9 cellular contexts compared by ENCODE assay signal in genomic region chr20:32792316-32792715, GRCh38. TPM values are rescaled to one million over a fixed set of nuclear protein-coding genes. Genes with fewer than 3 reads are reported as not detected.
DNase-seq lines count a peak whose midpoint lies in the region; ATAC-seq and TF ChIP-seq lines count a peak whose summit lies in the region.
"Had no signal": no experiment of that assay in that cellular context is flagged by ENCODE, and none has a peak within 500 bp of the region (broad histone marks: within the 10 kb centered on the region; RNA-seq: fewer than 3 reads in every experiment).

No MANE protein-coding gene starts in this region.

- H3K4me2 ChIP-seq in DND-41 (ENCODE audit: insufficient read depth, low read length) (no peak overlapping the region), PC-3 (ENCODE audit: low read length) (no peak overlapping the region)

- peaks cover 60% of the 10 kb centered on the region for H3K4me1 ChIP-seq in DND-41 (ENCODE audit: insufficient read depth, low read length)
- no peaks in the 10 kb centered on the region for H3K4me1 ChIP-seq in PC-3 (ENCODE audit: insufficient read depth, low read length)
- H3K4me1 ChIP-seq in gastroesophageal sphincter: no peaks in the 10 kb centered on the region

- no peaks in the 10 kb centered on the region for H4K20me1 ChIP-seq in DND-41 (ENCODE audit: insufficient read depth, low read length)
- H4K20me1 ChIP-seq in PC-3 (ENCODE audit: low read length): no peaks in the 10 kb centered on the region

- peak overlapping the region; percentile 76 for H3K27ac ChIP-seq in DND-41 (ENCODE audit: low read length)
- H3K27ac ChIP-seq in PC-3 (ENCODE audit: low read length): no peak overlapping the region
- no peak overlapping the region for H3K27ac ChIP-seq in gastroesophageal sphincter

- peak; percentile 47 for ATAC-seq in DND-41 (ENCODE audit: insufficient read depth, low read depth)
- ATAC-seq in GM21723 (IDR thresholded peaks at IDR 0.05; ENCODE audit: unreplicated experiment): peak; percentile 62
- ATAC-seq in PC-3: no peak
- no peak for ATAC-seq in gastroesophageal sphincter
- no peak for ATAC-seq in GM21367 (IDR thresholded peaks at IDR 0.05; ENCODE audit: unreplicated experiment)

- TF ChIP-seq EP300 in gastroesophageal sphincter (IDR thresholded peaks at IDR 0.05): no peak

- intact Hi-C loops in PC-3 (cut with micrococcal nuclease): loop anchor here (10.0 kb wide), 1 partner anchor 302 kb away; no protein-coding TSS in a partner anchor

- no TSS peak for BruUV-seq in PC-3 (replicated peaks; lab: Mats Ljungman, UMichigan)

- no CpG with 5 or more reads among the region's 3 CpGs for WGBS in gastroesophageal sphincter (ENCODE audit: low coverage in 1 of 2), 2 donors

- H3K27me3 ChIP-seq in DND-41 (ENCODE audit: insufficient read depth, low read length, poor library complexity) (no peaks in the 10 kb centered on the region), PC-3 (ENCODE audit: low read length) (no peaks in the 10 kb centered on the region), gastroesophageal sphincter (no peaks in the 10 kb centered on the region)

- TF ChIP-seq POLR2A in gastroesophageal sphincter (IDR thresholded peaks at IDR 0.05): no peak

- H2AFZ ChIP-seq in DND-41 (ENCODE audit: low read depth, low read length) (no peak overlapping the region), PC-3 (ENCODE audit: low read length) (no peak overlapping the region)

- H3K36me3 ChIP-seq in DND-41 (ENCODE audit: insufficient read depth, low read length): peaks cover 34% of the 10 kb centered on the region
- peaks cover 11% of the 10 kb centered on the region for H3K36me3 ChIP-seq in PC-3 (ENCODE audit: low read depth, low read length)
- H3K36me3 ChIP-seq in gastroesophageal sphincter: peaks cover 0 to 26% of the 10 kb centered on the region in 2 donors

- H3F3A ChIP-seq in PC-3 (ENCODE audit: low read length, unreplicated experiment): no peaks in the 10 kb centered on the region

- CTCF ChIA-PET in PC-3 (lab: Charles Lee): no interaction called here

- H3K9me3 ChIP-seq in DND-41 (ENCODE audit: insufficient read depth, low read length, severe bottlenecking) (no peaks in the 10 kb centered on the region), PC-3 (ENCODE audit: low read length) (no peaks in the 10 kb centered on the region), gastroesophageal sphincter (no peaks in the 10 kb centered on the region)

- peak; percentile 74 for DNase-seq in DND-41
- peak; percentile 47 for DNase-seq in OCI-M1 (lab: John Stamatoyannopoulos, UW)
- DNase-seq in foreskin melanocyte: peak; percentile 89
- no peak for DNase-seq in PC-3
- no peak for DNase-seq in SW 1271 (lab: John Stamatoyannopoulos, UW)

- POLR2A ChIA-PET in PC-3 (lab: Charles Lee; ENCODE audit: unreplicated experiment): no interaction called here

- H3K79me2 ChIP-seq in DND-41 (ENCODE audit: insufficient read depth, low read length) (no peaks in the 10 kb centered on the region), PC-3 (ENCODE audit: low read length) (no peaks in the 10 kb centered on the region)

- H3K9me2 ChIP-seq in PC-3 (replicated peaks; ENCODE audit: low read length): no peaks in the 10 kb centered on the region

- no peak overlapping the region for H3K9ac ChIP-seq in DND-41 (ENCODE audit: low read depth, low read length)
- no peak overlapping the region for H3K9ac ChIP-seq in PC-3 (ENCODE audit: low read length)

- no peak for TF ChIP-seq CTCF in DND-41 (IDR thresholded peaks at IDR 0.05; ENCODE audit: borderline replicate concordance, extremely low read depth, low read length, poor library complexity, severe bottlenecking)
- no peak for TF ChIP-seq CTCF in PC-3 (conservative IDR thresholded peaks at IDR 0.05; ENCODE audit: low read depth, low read length)
- TF ChIP-seq CTCF in gastroesophageal sphincter (IDR thresholded peaks at IDR 0.05): no peak

- H3K4me3 ChIP-seq in DND-41 (ENCODE audit: low read depth in 1 of 2, low read length in 2 of 2) (no peak overlapping the region), PC-3 (ENCODE audit: low read length) (no peak overlapping the region), gastroesophageal sphincter (no peak overlapping the region)
- H3K4me3 ChIP-seq: skin epidermis had no signal

RNA-seq across cellular contexts. Expression of gene MAPRE1, which starts 27.4 kb away (rescaled TPM):
- total RNA-seq in PC-3 (2014; rRNA removed): 81.4 and 91.3 TPM in 2 replicates
- total RNA-seq in gastroesophageal sphincter: 100 to 1,000 TPM; 148 to 158 (median 150) TPM

RNA-seq across cellular contexts. Expression of gene DNMT3B, which starts 30.1 kb away (rescaled TPM):
- total RNA-seq in PC-3 (2014; rRNA removed): 7.3 and 9.3 TPM in 2 replicates
- 1 to 10 TPM in 1 of 4 donors, under 1 TPM in 2, not detected in 1; 0.47 to 2.3 (median 0.81) TPM for total RNA-seq in gastroesophageal sphincter

RNA-seq across cellular contexts. Expression of gene COMMD7, which starts 49.0 kb away (rescaled TPM):
- total RNA-seq in PC-3 (2014; rRNA removed) (32.5 and 33.5 TPM in 2 replicates), gastroesophageal sphincter (10 to 100 TPM; 25.0 to 33.2 (median 30.7) TPM)

Comparison
In these comparisons a context has a peak if more than half of its experiments do, and no peak if none do; other contexts are left out.
1. ATAC-seq: peak in DND-41 (single experiment) and GM21723 (single experiment); none in PC-3 (single experiment), gastroesophageal sphincter (single experiment) and GM21367 (single experiment).
2. DNase-seq: peak in DND-41 (single experiment), OCI-M1 (single experiment) and foreskin melanocyte (single experiment); none in PC-3 (single experiment) and SW 1271 (0 of 2).